9 cellular contexts compared by ENCODE assay signal in the genomic region with DNA sequence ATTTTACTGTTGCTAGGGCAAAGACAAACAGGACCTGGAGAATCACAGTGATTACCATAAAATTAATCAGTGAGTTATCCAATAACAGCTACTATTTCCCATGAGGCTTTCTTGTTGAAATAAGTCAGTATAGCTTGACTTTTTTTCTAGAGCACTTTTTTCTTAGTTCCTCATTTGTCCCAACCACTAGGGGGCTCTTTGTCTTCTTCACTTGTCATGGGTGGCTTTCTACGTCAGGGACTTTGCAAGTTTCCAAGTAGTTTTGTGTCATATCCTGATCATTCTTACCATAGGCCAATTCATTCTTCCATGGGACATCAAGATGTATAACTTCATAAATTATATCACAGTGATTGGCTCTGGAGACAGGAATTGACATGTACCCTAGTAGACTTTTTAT.
DNase-seq lines count a peak whose midpoint lies in the region; ATAC-seq and TF ChIP-seq lines count a peak whose summit lies in the region.
"Had no signal": no experiment of that assay in that cellular context is flagged by ENCODE, and none has a peak within 500 bp of the region (broad histone marks: within the 10 kb centered on the region; RNA-seq: fewer than 3 reads in every experiment).

No MANE protein-coding gene starts in this region.

- in situ Hi-C loops in mammary epithelial cell (cut with MboI; ENCODE audit: low sequenced_read_pairs in 2 of 2) = no loop called here

- H3K27ac ChIP-seq in mammary epithelial cell (ENCODE audit: insufficient read depth, low read depth, low read length) = no peak overlapping the region
- H3K27ac ChIP-seq: epithelial cell of prostate had no signal

- CTCF ChIA-PET in mammary epithelial cell (lab: Charles Lee; ENCODE audit: low non-redundant PET) = interaction anchor here (0.5 kb wide), 1 partner anchor 168 kb away, joined by 3 read pairs; no protein-coding TSS in a partner anchor

- intact Hi-C loops in mammary epithelial cell (cut with micrococcal nuclease) = no loop called here
- intact Hi-C loops in head of caudate nucleus (cut with DNase I) = loop anchor here (10.0 kb wide), 1 partner anchor 969 kb away; no protein-coding TSS in a partner anchor

- no peaks in the 10 kb centered on the region for H3K4me1 ChIP-seq in mammary epithelial cell (ENCODE audit: insufficient read depth, low read length)

- H3K4me2 ChIP-seq in mammary epithelial cell (ENCODE audit: insufficient read depth, low read depth, low read length) = no peak overlapping the region

- no peaks in the 10 kb centered on the region for H3K27me3 ChIP-seq in mammary epithelial cell (ENCODE audit: insufficient read depth, low read length)

- no peaks in the 10 kb centered on the region for H4K20me1 ChIP-seq in mammary epithelial cell (ENCODE audit: insufficient read depth, low read length)

- no peak overlapping the region for H3K9ac ChIP-seq in mammary epithelial cell (ENCODE audit: insufficient read depth, low read length)

- ATAC-seq in GM21737 (IDR thresholded peaks at IDR 0.05; ENCODE audit: unreplicated experiment) = no peak

- H3K36me3 Mint-ChIP-seq in mesothelial cell of epicardium = no peaks in the 10 kb centered on the region

- BruUV-seq in mammary epithelial cell (replicated peaks; lab: Mats Ljungman, UMichigan) = no TSS peak

- peak; percentile 27 for TF ChIP-seq CTCF in GM10266 (IDR thresholded peaks at IDR 0.05; ENCODE audit: control insufficient read depth, insufficient read depth, low read depth, missing control alignments)
- peak; percentile 64 for TF ChIP-seq CTCF in LNCAP (IDR thresholded peaks at IDR 0.05)
- TF ChIP-seq CTCF in mammary epithelial cell (conservative IDR thresholded peaks at IDR 0.05 in 1 of 2, IDR thresholded peaks at IDR 0.05 in 1 of 2; ENCODE audit: extremely low read depth in 1 of 2, insufficient read depth in 1 of 2, low read depth in 1 of 2, low read length in 2 of 2) = peak; percentile 48 to 51
- TF ChIP-seq CTCF in mesothelial cell of epicardium (IDR thresholded peaks at IDR 0.05; ENCODE audit: unreplicated experiment) = peak; percentile 53

- DNase-seq in GM10266 (ENCODE audit: extremely low spot score) (peak; percentile 20), mammary epithelial cell (peak; percentile 12), mesothelial cell of epicardium (ENCODE audit: low spot score in 2 of 2, unreplicated experiment in 2 of 2) (no peak), head of caudate nucleus (no peak), GOT3 (lab: John Stamatoyannopoulos, UW) (no peak), retina (no peak)

- dilution Hi-C loops in mammary epithelial cell (cut with HindIII; ENCODE audit: low sequenced_read_pairs) = no loop called here

- H3K27me3 Mint-ChIP-seq in mesothelial cell of epicardium (ENCODE audit: low read depth) = no peaks in the 10 kb centered on the region

- H3K79me2 ChIP-seq in mammary epithelial cell (ENCODE audit: insufficient read depth, low read length) = no peaks in the 10 kb centered on the region

- H3K4me1 Mint-ChIP-seq in mesothelial cell of epicardium = peaks cover 3% of the 10 kb centered on the region

- H3K27ac Mint-ChIP-seq in mesothelial cell of epicardium = no peak overlapping the region

- H3K4me3 ChIP-seq in mammary epithelial cell (replicated peaks in 1 of 3; ENCODE audit: insufficient read depth in 1 of 3, low read depth in 2 of 3, low read length in 3 of 3) = no peak overlapping the region

- 87% methylated on average over 1 of the region's 1 CpG for WGBS in mammary epithelial cell (ENCODE audit: low coverage, missing lambda C conversion rate)

- peaks cover 4% of the 10 kb centered on the region for H3K9me3 Mint-ChIP-seq in mesothelial cell of epicardium

- H2AFZ ChIP-seq in mammary epithelial cell (ENCODE audit: low read depth, low read length) = no peak overlapping the region

- no peak overlapping the region for H3K4me3 Mint-ChIP-seq in mesothelial cell of epicardium

- H3K36me3 ChIP-seq in mammary epithelial cell (ENCODE audit: insufficient read depth, low read length) = no peaks in the 10 kb centered on the region

- no peaks in the 10 kb centered on the region for H3K9me3 ChIP-seq in mammary epithelial cell (replicated peaks; ENCODE audit: insufficient read depth, low read length)

Comparison
In these comparisons a context has a peak if more than half of its experiments do, and no peak if none do; other contexts are left out.
1. DNase-seq: peak in GM10266 (single experiment) and mammary epithelial cell (single experiment); none in mesothelial cell of epicardium (0 of 2), head of caudate nucleus (0 of 42), GOT3 (single experiment) and retina (single experiment).
2. Peak in every context shown above with its lines, with median percentiles within 50 percentile points of each other: CTCF ChIP-seq.